20 cellular contexts compared by ENCODE assay signal in the genomic region with DNA sequence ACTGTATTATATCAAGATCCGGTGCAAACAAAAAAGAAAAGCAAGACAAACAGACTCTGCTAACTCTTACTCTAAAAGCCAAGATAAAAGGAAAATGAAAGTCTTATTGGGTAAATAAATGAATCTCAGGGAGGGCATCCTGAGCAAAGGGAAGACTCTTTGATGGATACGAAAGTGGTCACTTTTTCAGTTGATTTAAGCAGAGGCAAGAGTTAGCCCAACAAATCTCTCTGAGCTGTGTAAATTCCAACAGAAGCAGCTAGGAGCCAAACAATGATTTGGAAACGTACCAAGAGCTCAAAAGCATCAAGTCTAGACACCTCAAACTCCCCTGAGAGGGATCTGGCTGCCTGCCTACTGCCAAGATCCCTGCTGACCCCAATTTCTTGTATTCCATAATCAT. TPM values are rescaled to one million over a fixed set of nuclear protein-coding genes. Genes with fewer than 3 reads are reported as not detected.
DNase-seq lines count a peak whose midpoint lies in the region; ATAC-seq, FAIRE-seq and TF ChIP-seq lines count a peak whose summit lies in the region.
"Had no signal": no experiment of that assay in that cellular context is flagged by ENCODE, and none has a peak within 500 bp of the region (broad histone marks: within the 10 kb centered on the region; RNA-seq: fewer than 3 reads in every experiment).

No MANE protein-coding gene starts in this region.

- H3K9me3 ChIP-seq in OCI-LY3 (ENCODE audit: insufficient read depth, low read length) (no peaks in the 10 kb centered on the region), endothelial cell of umbilical vein (replicated peaks; ENCODE audit: control insufficient read depth, insufficient read depth, low read length) (no peaks in the 10 kb centered on the region), mucosa of descending colon (no peaks in the 10 kb centered on the region)

- H4K20me1 ChIP-seq in OCI-LY3 (ENCODE audit: insufficient read depth, low read length) (no peaks in the 10 kb centered on the region), endothelial cell of umbilical vein (replicated peaks; ENCODE audit: control insufficient read depth, extremely low read depth, insufficient read depth, low read length) (no peaks in the 10 kb centered on the region)

- peaks cover 61% of the 10 kb centered on the region for H3K4me1 ChIP-seq in OCI-LY3 (ENCODE audit: low read length)
- H3K4me1 ChIP-seq in endothelial cell of umbilical vein (ENCODE audit: control insufficient read depth, extremely low read depth, insufficient read depth, low read length): peaks cover 5% of the 10 kb centered on the region
- no peaks in the 10 kb centered on the region for H3K4me1 ChIP-seq in mucosa of descending colon (ENCODE audit: low read depth)

- TF ChIP-seq CTCF in OCI-LY3 (IDR thresholded peaks at IDR 0.05; ENCODE audit: low read depth, low read length) (no peak), endothelial cell of umbilical vein (IDR thresholded peaks at IDR 0.05; ENCODE audit: extremely low read depth in 1 of 2, insufficient read depth in 1 of 2, low read depth in 1 of 2, low read length in 2 of 2) (no peak), mucosa of descending colon (IDR thresholded peaks at IDR 0.05) (no peak)

- H3K9ac ChIP-seq in OCI-LY3 (ENCODE audit: low read length) (peak overlapping the region; percentile 62; the same call in 1 of the 2 replicates), endothelial cell of umbilical vein (replicated peaks; ENCODE audit: extremely low read depth, insufficient read depth, low read length) (no peak overlapping the region)

- H3K4me2 ChIP-seq in OCI-LY3 (ENCODE audit: low read length) (peak overlapping the region; percentile 70), endothelial cell of umbilical vein (ENCODE audit: insufficient read depth, low read length) (no peak overlapping the region)

- H3K4me3 ChIP-seq in OCI-LY3 (ENCODE audit: low read length) (no peak overlapping the region), endothelial cell of umbilical vein (replicated peaks in 1 of 3; ENCODE audit: insufficient read depth in 1 of 3, low read depth in 1 of 3, low read length in 3 of 3) (no peak overlapping the region), mucosa of descending colon (no peak overlapping the region)

- H3K27me3 ChIP-seq in OCI-LY3 (ENCODE audit: low read depth, low read length): no peaks in the 10 kb centered on the region
- no peaks in the 10 kb centered on the region for H3K27me3 ChIP-seq in endothelial cell of umbilical vein (ENCODE audit: control insufficient read depth in 2 of 2, insufficient read depth in 2 of 2, low read length in 2 of 2)

- intact Hi-C loops in endothelial cell of umbilical vein (cut with micrococcal nuclease) (no loop called here), mucosa of descending colon (cut with DNase I, micrococcal nuclease) (no loop called here)

- H3K9me1 ChIP-seq in endothelial cell of umbilical vein (replicated peaks; ENCODE audit: control insufficient read depth, extremely low read depth, insufficient read depth, low read length): no peaks in the 10 kb centered on the region

- no peak overlapping the region for H2AFZ ChIP-seq in OCI-LY3 (ENCODE audit: low read depth, low read length)
- H2AFZ ChIP-seq in endothelial cell of umbilical vein (ENCODE audit: low read depth, low read length): no peak overlapping the region

- ATAC-seq in mucosa of descending colon: no peak
- ATAC-seq: stimulated activated naive CD8-positive, alpha-beta T cell treated with anti-CD3 and anti-CD28 coated beads, Interleukin-15, amount 100 ng/mL, for 72 hours had no signal

- peak; percentile 70 for FAIRE-seq in endothelial cell of umbilical vein (lab: Jason Lieb, UNC)
- FAIRE-seq: GM19239 had no signal

- DNase-seq in DMS 273 (lab: John Stamatoyannopoulos, UW; ENCODE audit: unreplicated experiment) (peak; percentile 47), DMS 273 treated with DMSO at 0.1 percent for 48 hours (lab: John Stamatoyannopoulos, UW) (no peak), endothelial cell of umbilical vein (ENCODE audit: low read depth, low spot score) (peak; percentile 78), renal cortical epithelial cell (ENCODE audit: low read depth) (peak; percentile 33), SK-N-DZ (ENCODE audit: low spot score) (no peak), mucosa of descending colon (no peak)
- no peak for DNase-seq in activated CD8-positive, alpha-beta memory T cell treated with anti-CD3 and anti-CD28 coated beads, Interleukin-2, amount 50 U/mL, for 4 hours
- DNase-seq: activated CD4-positive, CD25-positive, alpha-beta regulatory T cell treated with anti-CD3 and anti-CD28 coated beads, Interleukin-2, amount 50 U/mL, for 72 hours; activated gamma-delta T cell treated with Interleukin-2 at 50 U/mL for 16 hours; C1 segment of cervical spinal cord; DND-41; HFFc6; hippocampal formation; posterior cingulate gyrus; SHP77 treated with DMSO at 0.1 percent for 48 hours; stimulated activated CD4-positive, alpha-beta T cell treated with anti-CD3 and anti-CD28 coated beads, Interleukin-12 subunit alpha, Interleukin-12 subunit beta, amount 100 ng/mL, for 4 hours; stimulated activated naive CD8-positive, alpha-beta T cell treated with anti-CD3 and anti-CD28 coated beads, Interleukin-15, amount 100 ng/mL, for 72 hours had no signal

- no peak for TF ChIP-seq POLR2A in endothelial cell of umbilical vein (IDR thresholded peaks at IDR 0.05; ENCODE audit: low read depth, low read length)

- H3K79me2 ChIP-seq in OCI-LY3 (ENCODE audit: low read length) (peaks cover 51% of the 10 kb centered on the region), endothelial cell of umbilical vein (ENCODE audit: control insufficient read depth, insufficient read depth, low read length) (peaks cover 10% of the 10 kb centered on the region)

- no TSS peak for BruUV-seq in endothelial cell of umbilical vein (replicated peaks; lab: Mats Ljungman, UMichigan)

- H3K36me3 ChIP-seq in OCI-LY3 (replicated peaks; ENCODE audit: low read depth, low read length): peaks cover 12% of the 10 kb centered on the region
- H3K36me3 ChIP-seq in endothelial cell of umbilical vein (ENCODE audit: control insufficient read depth in 2 of 2, extremely low read depth in 1 of 2, insufficient read depth in 2 of 2, low read length in 2 of 2): no peaks in the 10 kb centered on the region
- H3K36me3 ChIP-seq in mucosa of descending colon (ENCODE audit: low read depth): no peaks in the 10 kb centered on the region

- H3K27ac ChIP-seq in OCI-LY3 (ENCODE audit: low read length): peak overlapping the region; percentile 43
- no peak overlapping the region for H3K27ac ChIP-seq in endothelial cell of umbilical vein (ENCODE audit: insufficient read depth, low read depth, low read length)
- H3K27ac ChIP-seq: 22Rv1 had no signal

- CTCF ChIA-PET in endothelial cell of umbilical vein (lab: Charles Lee): interaction anchor here (0.7 to 1.5 kb wide), 8 partner anchors 9 to 203 kb away, joined by 3 to 4 read pairs (median 3); no protein-coding TSS in a partner anchor

- dilution Hi-C loops in endothelial cell of umbilical vein (cut with MboI; ENCODE audit: extremely low pct_ligation_motif_present, low sequenced_read_pairs): no loop called here

- POLR2A ChIA-PET in endothelial cell of umbilical vein (lab: Charles Lee): no interaction called here

TF ChIP-seq in endothelial cell of umbilical vein, 7 proteins besides CTCF, POLR2A, EP300 and RAD21:
- TF ChIP-seq JUN (IDR thresholded peaks at IDR 0.05; ENCODE audit: borderline replicate concordance, insufficient read depth, insufficient read length, low read depth): no peak
TF ChIP-seq in endothelial cell of umbilical vein: peak in this region for 0.

RNA-seq across cellular contexts. Expression of a gene that starts 39.8 kb away (rescaled TPM):
- total RNA-seq in endothelial cell of umbilical vein (37.1 and 47.6 TPM in 2 replicates), renal cortical epithelial cell (17.0 and 78.3 TPM in 2 replicates), mucosa of descending colon (10 to 100 TPM; 15.7 to 23.9 (median 16.6) TPM)
- 9.4 and 10.8 TPM in 2 replicates for polyA plus RNA-seq in endothelial cell of umbilical vein
- polyA plus RNA-seq in endothelial cell of umbilical vein (2011; cell fraction: cytosol; rRNA removed): 13.4 and 13.7 TPM in 2 replicates
- 21.8 and 26.4 TPM in 2 replicates for polyA plus RNA-seq in endothelial cell of umbilical vein (2011; cell fraction: nucleus; rRNA removed)
- 17.3 and 26.7 TPM in 2 replicates for polyA plus RNA-seq in endothelial cell of umbilical vein (2012)
- 24.2 and 28.3 TPM in 2 replicates for polyA minus RNA-seq in endothelial cell of umbilical vein
- 24.9 TPM for polyA minus RNA-seq in endothelial cell of umbilical vein (2011; cell fraction: cytosol; rRNA and poly(A)+ RNA removed)
- 48.7 and 49.5 TPM in 2 replicates for polyA minus RNA-seq in endothelial cell of umbilical vein (2011; cell fraction: nucleus; rRNA and poly(A)+ RNA removed)
- polyA plus RNA-seq in SK-N-DZ (2014; cell fraction: cytosol; rRNA removed): 12.7 and 17.6 TPM in 2 replicates
- 10.8 and 14.3 TPM in 2 replicates for polyA plus RNA-seq in SK-N-DZ (2014; cell fraction: nucleus; rRNA removed)

RNA-seq across cellular contexts. Expression of a gene that starts 40.3 kb away (rescaled TPM):
- total RNA-seq in endothelial cell of umbilical vein: 0.73 and 1.0 TPM in 2 replicates
- 0.19 and 0.29 TPM in 2 replicates for polyA plus RNA-seq in endothelial cell of umbilical vein
- 0.28 and 0.32 TPM in 2 replicates for polyA plus RNA-seq in endothelial cell of umbilical vein (2011; cell fraction: cytosol; rRNA removed)
- polyA plus RNA-seq in endothelial cell of umbilical vein (2011; cell fraction: nucleus; rRNA removed): 0.50 and 1.4 TPM in 2 replicates
- 0.27 and 0.58 TPM in 2 replicates for polyA plus RNA-seq in endothelial cell of umbilical vein (2012)
- polyA minus RNA-seq in endothelial cell of umbilical vein: 0.07 and 0.32 TPM in 2 replicates
- 3.4 TPM for polyA minus RNA-seq in endothelial cell of umbilical vein (2011; cell fraction: cytosol; rRNA and poly(A)+ RNA removed)
- 0.38 and 0.72 TPM in 2 replicates for polyA minus RNA-seq in endothelial cell of umbilical vein (2011; cell fraction: nucleus; rRNA and poly(A)+ RNA removed)
- total RNA-seq in renal cortical epithelial cell: 3.3 and 8.6 TPM in 2 replicates
- not detected in 2 replicates for polyA plus RNA-seq in SK-N-DZ (2014; cell fraction: cytosol; rRNA removed)
- polyA plus RNA-seq in SK-N-DZ (2014; cell fraction: nucleus; rRNA removed): not detected in 2 replicates
- total RNA-seq in mucosa of descending colon: 1 to 10 TPM in 1 of 3 donors, under 1 TPM in 2; 0.63 to 1.0 (median 0.70) TPM

Comparison
In these comparisons a context has a peak if more than half of its experiments do, and no peak if none do; other contexts are left out.
1. DNase-seq: peak in DMS 273 (single experiment), endothelial cell of umbilical vein (single experiment) and renal cortical epithelial cell (single experiment); none in DMS 273 treated with DMSO at 0.1 percent for 48 hours (single experiment), activated CD8-positive, alpha-beta memory T cell treated with anti-CD3 and anti-CD28 coated beads, Interleukin-2, amount 50 U/mL, for 4 hours (single experiment), SK-N-DZ (single experiment) and mucosa of descending colon (0 of 3).